1 cellular context compared by ENCODE assay signal in the genomic region with DNA sequence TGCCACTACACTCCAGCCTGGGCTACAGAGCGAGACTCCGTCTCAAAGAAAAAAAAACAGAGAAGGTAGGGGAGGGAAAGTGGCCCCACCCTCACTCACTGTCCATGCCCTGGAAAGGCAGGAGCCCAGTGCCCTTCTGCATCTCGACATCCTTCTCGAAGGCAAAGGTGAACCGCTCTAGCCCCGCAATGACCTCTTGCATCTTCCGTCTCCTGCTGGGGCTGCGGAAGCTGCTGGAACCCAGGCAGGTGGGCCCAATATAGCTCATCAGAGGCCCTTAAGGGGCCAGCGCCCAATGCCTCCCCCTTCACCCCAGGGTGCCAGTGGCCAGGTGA.
TF ChIP-seq lines count a peak whose summit lies in the region.

A gene with protein sequence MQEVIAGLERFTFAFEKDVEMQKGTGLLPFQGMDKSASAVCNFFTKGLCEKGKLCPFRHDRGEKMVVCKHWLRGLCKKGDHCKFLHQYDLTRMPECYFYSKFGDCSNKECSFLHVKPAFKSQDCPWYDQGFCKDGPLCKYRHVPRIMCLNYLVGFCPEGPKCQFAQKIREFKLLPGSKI (minus strand): TSS at position 264 of the 335 bp plus-strand sequence. CDS start 62 bp downstream, at position 202.

TF ChIP-seq in liver, 16 proteins besides CTCF, POLR2A, EP300 and RAD21 (continued from another document):
- TF ChIP-seq, protein P1, sequence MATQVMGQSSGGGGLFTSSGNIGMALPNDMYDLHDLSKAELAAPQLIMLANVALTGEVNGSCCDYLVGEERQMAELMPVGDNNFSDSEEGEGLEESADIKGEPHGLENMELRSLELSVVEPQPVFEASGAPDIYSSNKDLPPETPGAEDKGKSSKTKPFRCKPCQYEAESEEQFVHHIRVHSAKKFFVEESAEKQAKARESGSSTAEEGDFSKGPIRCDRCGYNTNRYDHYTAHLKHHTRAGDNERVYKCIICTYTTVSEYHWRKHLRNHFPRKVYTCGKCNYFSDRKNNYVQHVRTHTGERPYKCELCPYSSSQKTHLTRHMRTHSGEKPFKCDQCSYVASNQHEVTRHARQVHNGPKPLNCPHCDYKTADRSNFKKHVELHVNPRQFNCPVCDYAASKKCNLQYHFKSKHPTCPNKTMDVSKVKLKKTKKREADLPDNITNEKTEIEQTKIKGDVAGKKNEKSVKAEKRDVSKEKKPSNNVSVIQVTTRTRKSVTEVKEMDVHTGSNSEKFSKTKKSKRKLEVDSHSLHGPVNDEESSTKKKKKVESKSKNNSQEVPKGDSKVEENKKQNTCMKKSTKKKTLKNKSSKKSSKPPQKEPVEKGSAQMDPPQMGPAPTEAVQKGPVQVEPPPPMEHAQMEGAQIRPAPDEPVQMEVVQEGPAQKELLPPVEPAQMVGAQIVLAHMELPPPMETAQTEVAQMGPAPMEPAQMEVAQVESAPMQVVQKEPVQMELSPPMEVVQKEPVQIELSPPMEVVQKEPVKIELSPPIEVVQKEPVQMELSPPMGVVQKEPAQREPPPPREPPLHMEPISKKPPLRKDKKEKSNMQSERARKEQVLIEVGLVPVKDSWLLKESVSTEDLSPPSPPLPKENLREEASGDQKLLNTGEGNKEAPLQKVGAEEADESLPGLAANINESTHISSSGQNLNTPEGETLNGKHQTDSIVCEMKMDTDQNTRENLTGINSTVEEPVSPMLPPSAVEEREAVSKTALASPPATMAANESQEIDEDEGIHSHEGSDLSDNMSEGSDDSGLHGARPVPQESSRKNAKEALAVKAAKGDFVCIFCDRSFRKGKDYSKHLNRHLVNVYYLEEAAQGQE (IDR thresholded peaks at IDR 0.05): no peak
- TF ChIP-seq FOXA2 (IDR thresholded peaks at IDR 0.05) (no peak), NR2F2 (IDR thresholded peaks at IDR 0.05) (no peak), MAX (IDR thresholded peaks at IDR 0.05) (no peak), HNF4G (IDR thresholded peaks at IDR 0.05) (no peak), FOXA1 (IDR thresholded peaks at IDR 0.05) (no peak), EGR1 (IDR thresholded peaks at IDR 0.05; ENCODE audit: low read depth in 2 of 2) (no peak), ZBTB33 (IDR thresholded peaks at IDR 0.05) (no peak), TAF1 (conservative IDR thresholded peaks at IDR 0.05) (no peak), JUND (IDR thresholded peaks at IDR 0.05) (no peak), HNF4A (conservative IDR thresholded peaks at IDR 0.05) (no peak)
